ENCODE assay signal across 1 cellular context in genomic region chrX:115630204-115630603, GRCh38.
TF ChIP-seq lines count a peak whose summit lies in the region.

No MANE protein-coding gene starts in this region.

TF ChIP-seq in GM23338, 12 proteins besides CTCF, POLR2A, EP300 and RAD21 (continued from another document):
- no peak for TF ChIP-seq ZNF462 (CRISPR knock-in tag; IDR thresholded peaks at IDR 0.05)
- no peak for TF ChIP-seq POLR2AphosphoS5 (IDR thresholded peaks at IDR 0.05; ENCODE audit: low read depth)
TF ChIP-seq in GM23338: peak in this region for 0.
